Comparison of ENCODE assay signal across 11 cellular contexts in genomic region chr2:64062840-64063239, GRCh38. TPM values are rescaled to one million over a fixed set of nuclear protein-coding genes. Genes with fewer than 3 reads are reported as not detected.
DNase-seq lines count a peak whose midpoint lies in the region; ATAC-seq and TF ChIP-seq lines count a peak whose summit lies in the region.
"Had no signal": no experiment of that assay in that cellular context is flagged by ENCODE, and none has a peak within 500 bp of the region (broad histone marks: within the 10 kb centered on the region; RNA-seq: fewer than 3 reads in every experiment).

No MANE protein-coding gene starts in this region.

- no peak for ATAC-seq in activated CD4-positive, alpha-beta T cell treated with anti-CD3 and anti-CD28 coated beads for 36 hours

- H3K36me3 ChIP-seq in KMS-11 (ENCODE audit: insufficient read depth) (no peaks in the 10 kb centered on the region), endodermal cell (ENCODE audit: control insufficient read depth, insufficient read depth, low read length) (no peaks in the 10 kb centered on the region), smooth muscle cell (ENCODE audit: low read depth) (no peaks in the 10 kb centered on the region), H7 (replicated peaks; ENCODE audit: control insufficient read depth, insufficient read depth, low read length) (no peaks in the 10 kb centered on the region)

- H3K27me3 Mint-ChIP-seq in activated CD4-positive, alpha-beta T cell treated with anti-CD3 and anti-CD28 coated beads for 36 hours = no peaks in the 10 kb centered on the region
- no peaks in the 10 kb centered on the region for H3K27me3 Mint-ChIP-seq in endodermal cell (ENCODE audit: insufficient read depth)

- peaks cover 21% of the 10 kb centered on the region for H3F3A ChIP-seq in smooth muscle cell (ENCODE audit: low read depth)

- H3K27ac Mint-ChIP-seq in activated CD4-positive, alpha-beta T cell treated with anti-CD3 and anti-CD28 coated beads for 36 hours = no peak overlapping the region
- peak overlapping the region; percentile 85 for H3K27ac Mint-ChIP-seq in endodermal cell

- TF ChIP-seq CTCF in KMS-11 (conservative IDR thresholded peaks at IDR 0.05; ENCODE audit: low read depth, low read length) = no peak
- no peak for TF ChIP-seq CTCF in endodermal cell (conservative IDR thresholded peaks at IDR 0.05)
- no peak for TF ChIP-seq CTCF in smooth muscle cell (IDR thresholded peaks at IDR 0.05; ENCODE audit: borderline replicate concordance, insufficient read depth, poor library complexity, severe bottlenecking)

- H3K27me3 ChIP-seq in KMS-11 (ENCODE audit: insufficient read depth, low read depth) (no peaks in the 10 kb centered on the region), endodermal cell (ENCODE audit: control insufficient read depth, insufficient read depth, low read length, poor library complexity, severe bottlenecking) (no peaks in the 10 kb centered on the region), smooth muscle cell (ENCODE audit: low read depth) (no peaks in the 10 kb centered on the region), H7 (ENCODE audit: control insufficient read depth, insufficient read depth, low read length) (no peaks in the 10 kb centered on the region)

- POLR2A ChIA-PET in activated CD4-positive, alpha-beta T cell treated with anti-CD3 and anti-CD28 coated beads for 36 hours (lab: Charles Lee) = no interaction called here

- no peaks in the 10 kb centered on the region for H3K9me3 Mint-ChIP-seq in activated CD4-positive, alpha-beta T cell treated with anti-CD3 and anti-CD28 coated beads for 36 hours (ENCODE audit: low read depth)
- H3K9me3 Mint-ChIP-seq in endodermal cell = no peaks in the 10 kb centered on the region

- peak overlapping the region; percentile 44 for H3K4me2 ChIP-seq in KMS-11
- no peak overlapping the region for H3K4me2 ChIP-seq in smooth muscle cell

- peak overlapping the region; percentile 7; the same call in 1 of the 2 replicates for H2AFZ ChIP-seq in KMS-11 (ENCODE audit: low read depth)
- no peak overlapping the region for H2AFZ ChIP-seq in smooth muscle cell (ENCODE audit: low read depth)

- H3K4me1 ChIP-seq in KMS-11 (ENCODE audit: low read depth, poor library complexity, severe bottlenecking) = peaks cover 32% of the 10 kb centered on the region
- H3K4me1 ChIP-seq in endodermal cell (ENCODE audit: control insufficient read depth, insufficient read depth, low read length) = peaks cover 11% of the 10 kb centered on the region
- peaks cover 11% of the 10 kb centered on the region for H3K4me1 ChIP-seq in smooth muscle cell (ENCODE audit: low read depth)

- H3K4me3 ChIP-seq in KMS-11 (IDR thresholded peaks at IDR 0.05; ENCODE audit: insufficient read depth, low read depth, low read length) (no peak overlapping the region), endodermal cell (ENCODE audit: low read length) (no peak overlapping the region), smooth muscle cell (no peak overlapping the region), H7 (ENCODE audit: insufficient read depth, low read depth, low read length) (no peak overlapping the region)

- no peaks in the 10 kb centered on the region for H4K20me1 ChIP-seq in KMS-11 (ENCODE audit: insufficient read depth)
- no peaks in the 10 kb centered on the region for H4K20me1 ChIP-seq in smooth muscle cell (ENCODE audit: low read depth)

- CTCF ChIA-PET in activated CD4-positive, alpha-beta T cell treated with anti-CD3 and anti-CD28 coated beads for 36 hours (lab: Charles Lee) = interaction anchor here (0.6 to 1.5 kb wide), 9 partner anchors 8 to 460 kb away, joined by 3 to 6 read pairs (median 3); no protein-coding TSS in a partner anchor

- peaks cover 30% of the 10 kb centered on the region for H3K4me1 Mint-ChIP-seq in activated CD4-positive, alpha-beta T cell treated with anti-CD3 and anti-CD28 coated beads for 36 hours
- peaks cover 58% of the 10 kb centered on the region for H3K4me1 Mint-ChIP-seq in endodermal cell

- DNase-seq in activated CD4-positive, alpha-beta T cell treated with anti-CD3 and anti-CD28 coated beads for 36 hours = peak; percentile 15
- no peak for DNase-seq in activated CD4-positive, alpha-beta T cell treated with anti-CD3 and anti-CD28 coated beads for 48 hours
- DNase-seq in endodermal cell (no peak), smooth muscle cell (lab: John Stamatoyannopoulos, UW; ENCODE audit: unreplicated experiment) (no peak), H7 (no peak), NCI-H446 treated with DMSO at 0.1 percent for 48 hours (lab: John Stamatoyannopoulos, UW) (no peak), DMS 273 treated with DMSO at 0.1 percent for 48 hours (lab: John Stamatoyannopoulos, UW) (no peak)
- DNase-seq: amygdala, NCI-H82 had no signal

- no peak overlapping the region for H3K4me3 Mint-ChIP-seq in activated CD4-positive, alpha-beta T cell treated with anti-CD3 and anti-CD28 coated beads for 36 hours
- no peak overlapping the region for H3K4me3 Mint-ChIP-seq in endodermal cell

- H3K36me3 Mint-ChIP-seq in activated CD4-positive, alpha-beta T cell treated with anti-CD3 and anti-CD28 coated beads for 36 hours (ENCODE audit: low read depth) = no peaks in the 10 kb centered on the region
- H3K36me3 Mint-ChIP-seq in endodermal cell (ENCODE audit: low read depth) = no peaks in the 10 kb centered on the region

- intact Hi-C loops in activated CD4-positive, alpha-beta T cell treated with anti-CD3 and anti-CD28 coated beads for 36 hours (cut with DNase I, micrococcal nuclease) = no loop called here

- H3K27ac ChIP-seq in KMS-11 (peak overlapping the region; percentile 22), endodermal cell (ENCODE audit: low read depth, low read length) (no peak overlapping the region), smooth muscle cell (ENCODE audit: low read depth) (peak overlapping the region; percentile 75)
- H3K27ac ChIP-seq: C4-2B had no signal

- H3K79me2 ChIP-seq in KMS-11 (ENCODE audit: insufficient read depth, low read depth) = no peaks in the 10 kb centered on the region
- H3K79me2 ChIP-seq in smooth muscle cell (ENCODE audit: low read depth) = no peaks in the 10 kb centered on the region

- H3K9me3 ChIP-seq in endodermal cell (ENCODE audit: control insufficient read depth, low read length) (no peaks in the 10 kb centered on the region), smooth muscle cell (replicated peaks; ENCODE audit: low read depth) (no peaks in the 10 kb centered on the region)

- H3K9ac ChIP-seq in KMS-11 (peak overlapping the region; percentile 2; the same call in 1 of the 2 replicates), endodermal cell (ENCODE audit: extremely low read depth, low read length, poor library complexity, severe bottlenecking) (no peak overlapping the region), smooth muscle cell (ENCODE audit: low read depth) (no peak overlapping the region)

RNA-seq across cellular contexts. Expression of gene VPS54, which starts 43.6 kb away (rescaled TPM):
- total RNA-seq in activated CD4-positive, alpha-beta T cell treated with anti-CD3 and anti-CD28 coated beads for 36 hours = 10 to 100 TPM in 1 of 2 experiments, 1 to 10 TPM in 1; 9.0 to 11.7 TPM
- total RNA-seq in endodermal cell (10 to 100 TPM; 18.4 to 25.7 TPM), smooth muscle cell (36.9 and 40.8 TPM in 2 replicates)
- 31.5 TPM for polyA plus RNA-seq in endodermal cell (2013, experiment 1 of 2)
- polyA plus RNA-seq in endodermal cell (2013, experiment 2 of 2) = 30.0 TPM
- 12.8 and 13.2 TPM in 2 replicates for polyA plus RNA-seq in smooth muscle cell
- 19.9 and 26.3 TPM in 2 replicates for total RNA-seq in H7 (2014; rRNA removed; shearing (Covaris generic))
